8 cellular contexts compared by ENCODE assay signal in genomic region chr6:109349419-109349987, GRCh38. TPM values are rescaled to one million over a fixed set of nuclear protein-coding genes. Genes with fewer than 3 reads are reported as not detected.
DNase-seq lines count a peak whose midpoint lies in the region; ATAC-seq and TF ChIP-seq lines count a peak whose summit lies in the region.

No MANE protein-coding gene starts in this region.

- H3K27ac ChIP-seq in RWPE1: peak overlapping the region; percentile 71

- CTCF ChIA-PET in RWPE1 (lab: Yijun Ruan, JAX): interaction anchor here (1.6 kb wide), 1 partner anchor 162 kb away, joined by 5 read pairs; no protein-coding TSS in a partner anchor

- POLR2A ChIA-PET in RWPE1 (lab: Yijun Ruan, JAX; ENCODE audit: low non-redundant PET): no interaction called here

- TF ChIP-seq CTCF in RWPE1 (conservative IDR thresholded peaks at IDR 0.05; ENCODE audit: low read depth): no peak

- DNase-seq in HT-29 (ENCODE audit: low spot score) (peak; percentile 91), RWPE1 (ENCODE audit: low spot score) (peak; percentile 36), fibroblast of the conjunctiva (ENCODE audit: low read depth) (peak; percentile 40), stromal cell of bone marrow (ENCODE audit: low read depth) (peak; percentile 45), iPS-NIHi11 (ENCODE audit: low spot score) (no peak), retina (no peak)

- ATAC-seq in GM21423 (IDR thresholded peaks at IDR 0.05; ENCODE audit: unreplicated experiment): no peak
- no peak for ATAC-seq in GM21367 (IDR thresholded peaks at IDR 0.05; ENCODE audit: unreplicated experiment)

RNA-seq across cellular contexts. Expression of gene CD164, which starts 32.8 kb away (rescaled TPM):
- 120 and 123 TPM in 2 replicates for total RNA-seq in HT-29 (2014; rRNA removed; shearing (Covaris generic))

Comparison
In these comparisons a context has a peak if more than half of its experiments do, and no peak if none do; other contexts are left out.
1. DNase-seq: peak in HT-29 (single experiment), RWPE1 (single experiment), fibroblast of the conjunctiva (single experiment) and stromal cell of bone marrow (single experiment); none in iPS-NIHi11 (single experiment) and retina (single experiment).